ENCODE assay signal across 8 cellular contexts in genomic region chr9:136089697-136090045, GRCh38.
DNase-seq lines count a peak whose midpoint lies in the region; TF ChIP-seq lines count a peak whose summit lies in the region.
"Had no signal": no experiment of that assay in that cellular context is flagged by ENCODE, and none has a peak within 500 bp of the region (broad histone marks: within the 10 kb centered on the region; RNA-seq: fewer than 3 reads in every experiment).

No MANE protein-coding gene starts in this region.

- peak; percentile 24; the same call in 1 of the 2 replicates for TF ChIP-seq CTCF in LNCaP clone FGC (IDR thresholded peaks at IDR 0.05; ENCODE audit: control insufficient read depth, extremely low read depth, insufficient read depth)

- peak; percentile 55 for DNase-seq in EH (ENCODE audit: low read depth)
- DNase-seq in LNCaP clone FGC (ENCODE audit: low read depth) = no peak
- DNase-seq in dedifferentiated amniotic fluid mesenchymal stem cell (ENCODE audit: extremely low spot score) = peak; percentile 42
- DNase-seq in pons (ENCODE audit: low spot score) = peak; percentile 50
- no peak for DNase-seq in activated CD4-positive, CD25-positive, alpha-beta regulatory T cell treated with anti-CD3 and anti-CD28 coated beads, Interleukin-2, amount 50 U/mL, for 72 hours
- DNase-seq in middle frontal gyrus (ENCODE audit: extremely low spot score, low spot score) = no peak
- DNase-seq in activated T-cell treated with anti-CD3 and anti-CD28 coated beads, Interleukin-2, amount 50 U/mL, for 1 hour = no peak
- DNase-seq: activated naive CD4-positive, alpha-beta T cell treated with anti-CD3 and anti-CD28 coated beads, Interleukin-2, amount 50 U/mL, for 16 hours had no signal

- H3K4me3 ChIP-seq in LNCaP clone FGC (ENCODE audit: low read depth, low read length) = no peak overlapping the region

Comparison
In these comparisons a context has a peak if more than half of its experiments do, and no peak if none do; other contexts are left out.
1. DNase-seq: peak in EH (single experiment), dedifferentiated amniotic fluid mesenchymal stem cell (single experiment) and pons (single experiment); none in LNCaP clone FGC (single experiment), activated CD4-positive, CD25-positive, alpha-beta regulatory T cell treated with anti-CD3 and anti-CD28 coated beads, Interleukin-2, amount 50 U/mL, for 72 hours (single experiment), middle frontal gyrus (single experiment) and activated T-cell treated with anti-CD3 and anti-CD28 coated beads, Interleukin-2, amount 50 U/mL, for 1 hour (single experiment).